8 cellular contexts compared by ENCODE assay signal in the genomic region with DNA sequence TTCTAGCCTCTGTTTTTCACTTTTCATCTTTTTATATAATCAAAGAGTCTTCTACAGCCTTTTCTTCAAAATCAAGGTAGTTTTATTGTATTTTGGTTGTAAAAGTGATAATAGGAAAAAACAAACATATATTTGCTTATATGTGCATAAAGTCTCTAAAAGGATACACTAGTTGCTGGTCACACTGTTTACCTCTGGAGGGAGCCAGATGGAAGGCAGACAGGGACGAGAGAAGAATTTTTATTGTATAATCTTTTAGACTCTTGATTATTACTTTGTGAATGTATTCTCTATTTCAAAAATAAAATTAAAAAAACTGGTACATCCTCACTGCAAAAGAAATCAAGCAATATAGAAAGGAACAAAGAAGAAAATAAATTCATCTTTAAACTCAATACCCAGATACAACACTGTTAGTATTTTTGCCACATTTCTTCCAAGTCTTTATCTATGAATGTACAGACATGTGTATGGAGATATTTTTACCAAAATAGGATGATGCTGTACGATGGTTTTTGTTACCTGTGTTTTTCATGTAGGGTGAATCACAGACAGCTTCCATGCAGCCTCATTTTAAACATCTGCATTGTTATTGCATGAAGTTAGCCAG. TPM values are rescaled to one million over a fixed set of nuclear protein-coding genes. Genes with fewer than 3 reads are reported as not detected.
DNase-seq lines count a peak whose midpoint lies in the region; ATAC-seq and TF ChIP-seq lines count a peak whose summit lies in the region.

No MANE protein-coding gene starts in this region.

- H3K27ac Mint-ChIP-seq in Caco-2 (ENCODE audit: unreplicated experiment) (no peak overlapping the region), memory B cell (no peak overlapping the region)

- H4K20me1 ChIP-seq in GM23248 (ENCODE audit: insufficient read depth) (no peaks in the 10 kb centered on the region), PC-9 (ENCODE audit: insufficient read depth) (no peaks in the 10 kb centered on the region)

- H3K36me3 Mint-ChIP-seq in Caco-2 (ENCODE audit: insufficient read depth, unreplicated experiment) (no peaks in the 10 kb centered on the region), memory B cell (no peaks in the 10 kb centered on the region)

- DNase-seq in Caco-2 (peak in 1 of 2 experiments; percentile 43), GM23248 (peak; percentile 72), PC-9 (peak; percentile 17 to 44), cerebellum (ENCODE audit: low spot score) (peak; percentile 36), memory B cell (ENCODE audit: low spot score in 2 of 2) (peak in 1 of 2 donors; percentile 5)
- DNase-seq in effector CD8-positive, alpha-beta T cell (lab: John Stamatoyannopoulos, UW): no peak

- H2AFZ ChIP-seq in GM23248: no peak overlapping the region
- no peak overlapping the region for H2AFZ ChIP-seq in PC-9

- 2 to 3% methylated on average over 2 of the region's 2 CpGs for WGBS in GM23248 (ENCODE audit: low coverage in 1 of 2, low lambda C conversion rate in 2 of 2, missing lambda C conversion rate in 2 of 2), 2 experiments

- H3K4me1 Mint-ChIP-seq in Caco-2 (ENCODE audit: low read depth, unreplicated experiment): no peaks in the 10 kb centered on the region
- no peaks in the 10 kb centered on the region for H3K4me1 Mint-ChIP-seq in memory B cell

- intact Hi-C loops in Caco-2 (cut with micrococcal nuclease; ENCODE audit: unreplicated experiment): loop anchor here (1.0 to 2.0 kb wide), 3 partner anchors 31 to 98 kb away; a partner anchor contains a TSS
- intact Hi-C loops in PC-9 (cut with micrococcal nuclease; ENCODE audit: unreplicated experiment): loop anchor here (1.0 to 2.0 kb wide), 4 partner anchors 31 to 346 kb away; a partner anchor contains a TSS

- 0 out of 2 replicates have a peak, but pooled peaks cover 5% of the 10 kb centered on the region for H3F3A ChIP-seq in GM23248 (ENCODE audit: insufficient read depth)
- H3F3A ChIP-seq in PC-9 (ENCODE audit: insufficient read depth, low read depth): no peaks in the 10 kb centered on the region

- H3K4me2 ChIP-seq in GM23248 (ENCODE audit: unreplicated experiment) (no peak overlapping the region), PC-9 (no peak overlapping the region)

- BruUV-seq in Caco-2 (replicated peaks; lab: Mats Ljungman, UMichigan) (no TSS peak), PC-9 (replicated peaks; lab: Mats Ljungman, UMichigan) (no TSS peak)

- TF ChIP-seq CTCF in Caco-2 (IDR thresholded peaks at IDR 0.05; ENCODE audit: insufficient read depth in 1 of 2, low read depth in 1 of 2, low read length in 1 of 2, severe bottlenecking in 1 of 2, unreplicated experiment in 1 of 2) (peak; percentile 66 to 84), PC-9 (conservative IDR thresholded peaks at IDR 0.05) (peak; percentile 82)

- H3K9me2 ChIP-seq in GM23248 (ENCODE audit: insufficient read depth) (no peaks in the 10 kb centered on the region), PC-9 (ENCODE audit: insufficient read depth) (no peaks in the 10 kb centered on the region)

- CTCF ChIA-PET in Caco-2 (lab: Charles Lee) (no interaction called here), PC-9 (lab: Charles Lee) (interaction anchor here (0.6 to 1.2 kb wide), 2 partner anchors 20 to 37 kb away, joined by 3 to 6 read pairs; no protein-coding TSS in a partner anchor)

- H3K9ac ChIP-seq in GM23248: no peak overlapping the region

- H3K9me3 ChIP-seq in Caco-2: no peaks in the 10 kb centered on the region
- no peaks in the 10 kb centered on the region for H3K9me3 ChIP-seq in GM23248 (ENCODE audit: low read depth)
- H3K9me3 ChIP-seq in PC-9 (ENCODE audit: insufficient read depth, low read depth): no peaks in the 10 kb centered on the region

- no peak overlapping the region for H3K27ac ChIP-seq in GM23248
- no peak overlapping the region for H3K27ac ChIP-seq in PC-9

- H3K4me1 ChIP-seq in Caco-2 (no peaks in the 10 kb centered on the region), GM23248 (ENCODE audit: insufficient read depth) (no peaks in the 10 kb centered on the region), PC-9 (replicated peaks; ENCODE audit: insufficient read depth) (no peaks in the 10 kb centered on the region; the same call in 1 of the 2 replicates)

- peak; percentile 53 for ATAC-seq in memory B cell (ENCODE audit: low read depth)
- ATAC-seq in HG03354 (IDR thresholded peaks at IDR 0.05; ENCODE audit: poor library complexity, severe bottlenecking, unreplicated experiment): no peak
- no peak for ATAC-seq in GM19035 (IDR thresholded peaks at IDR 0.05; ENCODE audit: unreplicated experiment)

- H3K27me3 ChIP-seq in Caco-2 (replicated peaks; ENCODE audit: control insufficient read depth, insufficient read depth, low read length): no peaks in the 10 kb centered on the region
- H3K27me3 ChIP-seq in GM23248 (replicated peaks; ENCODE audit: insufficient read depth): no peaks in the 10 kb centered on the region
- H3K27me3 ChIP-seq in PC-9 (ENCODE audit: insufficient read depth, low read depth): no peaks in the 10 kb centered on the region

- POLR2A ChIA-PET in Caco-2 (lab: Charles Lee) (no interaction called here), PC-9 (lab: Charles Lee; ENCODE audit: unreplicated experiment) (no interaction called here)

- H3K36me3 ChIP-seq in Caco-2 (ENCODE audit: control insufficient read depth, insufficient read depth, low read length) (no peaks in the 10 kb centered on the region), GM23248 (ENCODE audit: low read depth) (no peaks in the 10 kb centered on the region), PC-9 (ENCODE audit: low read depth) (no peaks in the 10 kb centered on the region)

- in situ Hi-C loops in GM23248 (cut with MboI): no loop called here

- H3K4me3 Mint-ChIP-seq in Caco-2 (ENCODE audit: unreplicated experiment) (no peak overlapping the region), memory B cell (no peak overlapping the region)

- H3K79me2 ChIP-seq in GM23248 (ENCODE audit: insufficient read depth) (no peaks in the 10 kb centered on the region), PC-9 (ENCODE audit: low read depth) (no peaks in the 10 kb centered on the region)

- H3K9me3 Mint-ChIP-seq in Caco-2 (ENCODE audit: unreplicated experiment) (no peaks in the 10 kb centered on the region), memory B cell (no peaks in the 10 kb centered on the region)

- H3K4me3 ChIP-seq in Caco-2 (ENCODE audit: low read depth, low read length) (no peak overlapping the region), GM23248 (no peak overlapping the region), PC-9 (no peak overlapping the region)

- H3K27me3 Mint-ChIP-seq in Caco-2 (ENCODE audit: insufficient read depth, unreplicated experiment): no peaks in the 10 kb centered on the region
- peaks cover 7% of the 10 kb centered on the region for H3K27me3 Mint-ChIP-seq in memory B cell

RNA-seq across cellular contexts. Expression of a gene that starts 6.1 kb away (rescaled TPM):
- total RNA-seq in Caco-2 (2022) (1.5 and 3.3 TPM in 2 replicates), PC-9 (2021) (0.92 and 2.3 TPM in 2 replicates), cerebellum (not detected)
- not detected in 2 replicates for total RNA-seq in GM23248 (2014; rRNA removed; shearing (Covaris generic))
- polyA plus RNA-seq in GM23248 (2016; fragmentation: Nextera tagmentation; extraction: Ambion mirVana): not detected in 2 replicates

RNA-seq across cellular contexts. Expression of a gene that starts 30.8 kb away (rescaled TPM):
- total RNA-seq in Caco-2 (2022) (1.9 and 2.3 TPM in 2 replicates), PC-9 (2021) (11.2 and 12.9 TPM in 2 replicates), cerebellum (2.4 TPM)
- 0.97 and 1.0 TPM in 2 replicates for total RNA-seq in GM23248 (2014; rRNA removed; shearing (Covaris generic))
- polyA plus RNA-seq in GM23248 (2016; fragmentation: Nextera tagmentation; extraction: Ambion mirVana): 3.1 and 3.7 TPM in 2 replicates

RNA-seq across cellular contexts. Expression of a gene that starts 33.9 kb away (rescaled TPM):
- total RNA-seq in Caco-2 (2022) (37.5 and 38.6 TPM in 2 replicates), PC-9 (2021) (31.6 and 36.3 TPM in 2 replicates), cerebellum (19.2 TPM)
- 26.5 and 27.4 TPM in 2 replicates for total RNA-seq in GM23248 (2014; rRNA removed; shearing (Covaris generic))
- polyA plus RNA-seq in GM23248 (2016; fragmentation: Nextera tagmentation; extraction: Ambion mirVana): 25.7 and 27.0 TPM in 2 replicates

RNA-seq across cellular contexts. Expression of a gene that starts 33.9 kb away (rescaled TPM):
- total RNA-seq in Caco-2 (2022): 27.3 and 29.3 TPM in 2 replicates
- 15.9 and 21.6 TPM in 2 replicates for total RNA-seq in GM23248 (2014; rRNA removed; shearing (Covaris generic))
- polyA plus RNA-seq in GM23248 (2016; fragmentation: Nextera tagmentation; extraction: Ambion mirVana): 67.2 and 70.9 TPM in 2 replicates
- 40.4 and 43.4 TPM in 2 replicates for total RNA-seq in PC-9 (2021)
- total RNA-seq in cerebellum: 15.5 TPM

RNA-seq across cellular contexts. Expression of a gene that starts 40.0 kb away (rescaled TPM):
- total RNA-seq in Caco-2 (2022): 14.5 and 14.7 TPM in 2 replicates
- total RNA-seq in GM23248 (2014; rRNA removed; shearing (Covaris generic)): not detected in 2 replicates
- not detected in 2 replicates for polyA plus RNA-seq in GM23248 (2016; fragmentation: Nextera tagmentation; extraction: Ambion mirVana)
- 28.8 and 29.3 TPM in 2 replicates for total RNA-seq in PC-9 (2021)
- 0.18 TPM for total RNA-seq in cerebellum
